8 cellular contexts compared by ENCODE assay signal in genomic region chr17:74203439-74204240, GRCh38. TPM values are rescaled to one million over a fixed set of nuclear protein-coding genes. Genes with fewer than 3 reads are reported as not detected.
A peak's percentile ranks its signal among the peaks of the same experiment; 100 is the strongest.
DNase-seq lines count a peak whose midpoint lies in the region; ATAC-seq and TF ChIP-seq lines count a peak whose summit lies in the region.

RPL38 (plus strand) TSS chr17:74203678; CDS start chr17:74203956, 278 bp downstream.

- H3K36me3 Mint-ChIP-seq in activated naive CD8-positive, alpha-beta T cell treated with anti-CD3 and anti-CD28 coated beads, Interleukin-2, amount 50 U/mL, for 24 hours (ENCODE audit: low read depth) = peaks cover 45% of the 10 kb centered on the region

- H3K27me3 Mint-ChIP-seq in activated naive CD8-positive, alpha-beta T cell treated with anti-CD3 and anti-CD28 coated beads, Interleukin-2, amount 50 U/mL, for 24 hours = peaks cover 26% of the 10 kb centered on the region

- H3K9me3 Mint-ChIP-seq in activated naive CD8-positive, alpha-beta T cell treated with anti-CD3 and anti-CD28 coated beads, Interleukin-2, amount 50 U/mL, for 24 hours = no peaks in the 10 kb centered on the region

- H3K27ac Mint-ChIP-seq in activated naive CD8-positive, alpha-beta T cell treated with anti-CD3 and anti-CD28 coated beads, Interleukin-2, amount 50 U/mL, for 24 hours = peak within 1 kb of the TSS; percentile 99

- TF ChIP-seq POLR2A in tibial nerve (IDR thresholded peaks at IDR 0.05) = peak; percentile 62 to 89

- H3K9ac ChIP-seq in parathyroid adenoma = peak within 1 kb of the TSS; percentile 56

- H3K4me3 ChIP-seq in cardiac muscle cell (peak within 1 kb of the TSS; percentile 92), parathyroid adenoma (ENCODE audit: low read depth, low read length) (peak within 1 kb of the TSS; percentile 87), tibial nerve (peak within 1 kb of the TSS; percentile 53 to 95 (median 71))

- peak; percentile 68 to 98 for TF ChIP-seq EP300 in tibial nerve (IDR thresholded peaks at IDR 0.05)

- CTCF ChIA-PET in GM10248 (lab: Yijun Ruan, JAX) = interaction anchor here (0.7 to 1.7 kb wide), 10 partner anchors 8 to 205 kb away, joined by 3 to 13 read pairs (median 4); partner anchors contain the start of gene TTYH2

- H3K4me1 Mint-ChIP-seq in activated naive CD8-positive, alpha-beta T cell treated with anti-CD3 and anti-CD28 coated beads, Interleukin-2, amount 50 U/mL, for 24 hours = peaks cover 48% of the 10 kb centered on the region

- H3K4me1 ChIP-seq in cardiac muscle cell (ENCODE audit: low read depth) (peaks cover 8% of the 10 kb centered on the region), parathyroid adenoma (peaks cover 13% of the 10 kb centered on the region), tibial nerve (peaks cover 0 to 60% (median 20%) of the 10 kb centered on the region in 4 donors)

- H3K27me3 ChIP-seq in cardiac muscle cell (no peaks in the 10 kb centered on the region), parathyroid adenoma (ENCODE audit: control insufficient read depth, insufficient read depth, low read length) (no peaks in the 10 kb centered on the region), tibial nerve (peaks cover 0 to 24% of the 10 kb centered on the region in 2 donors)

- peak within 1 kb of the TSS; percentile 93 for H3K4me3 Mint-ChIP-seq in activated naive CD8-positive, alpha-beta T cell treated with anti-CD3 and anti-CD28 coated beads, Interleukin-2, amount 50 U/mL, for 24 hours

- DNase-seq in GM10248 (ENCODE audit: extremely low spot score) (peak; percentile 94), NCI-H1417 (lab: John Stamatoyannopoulos, UW) (peak; percentile 91 to 98 (median 98)), SW480 (ENCODE audit: low spot score) (peak; percentile 96), cardiac muscle cell (ENCODE audit: low read depth in 1 of 2, low spot score in 1 of 2) (peak; percentile 98), tibial nerve (ENCODE audit: low spot score in 2 of 2) (peak; percentile 95 to 99)
- peak; percentile 98 for DNase-seq in activated naive CD8-positive, alpha-beta T cell treated with anti-CD3 and anti-CD28 coated beads, Interleukin-2, amount 50 U/mL, for 24 hours

- no peaks in the 10 kb centered on the region for H3K9me3 ChIP-seq in cardiac muscle cell (ENCODE audit: low read depth)
- no peaks in the 10 kb centered on the region for H3K9me3 ChIP-seq in parathyroid adenoma (ENCODE audit: control insufficient read depth, low read length)
- H3K9me3 ChIP-seq in tibial nerve = no peaks in the 10 kb centered on the region

- TF ChIP-seq CTCF in GM10248 (IDR thresholded peaks at IDR 0.05; ENCODE audit: control extremely low read depth, extremely low read depth, low read depth, missing control alignments) (peak; percentile 99), cardiac muscle cell (IDR thresholded peaks at IDR 0.05; ENCODE audit: low read depth, low read length) (peak; percentile 95), parathyroid adenoma (IDR thresholded peaks at IDR 0.05) (peak; percentile 92), tibial nerve (IDR thresholded peaks at IDR 0.05) (peak; percentile 92 to 99 (median 96))

- peak; percentile 67 for ATAC-seq in HG02610 (IDR thresholded peaks at IDR 0.05; ENCODE audit: unreplicated experiment)
- peak; percentile 67 for ATAC-seq in activated naive CD8-positive, alpha-beta T cell treated with anti-CD3 and anti-CD28 coated beads, Interleukin-2, amount 50 U/mL, for 24 hours

- peak within 1 kb of the TSS; percentile 47 for H3K4me2 ChIP-seq in parathyroid adenoma (ENCODE audit: low read length)

- H3K27ac ChIP-seq in cardiac muscle cell = peak within 1 kb of the TSS; percentile 92
- peak within 1 kb of the TSS; percentile 59 for H3K27ac ChIP-seq in parathyroid adenoma
- peak within 1 kb of the TSS; percentile 43 to 86 (median 75) for H3K27ac ChIP-seq in tibial nerve

- peak within 1 kb of the TSS; percentile 90 for H2AFZ ChIP-seq in parathyroid adenoma

- 0 to 1% methylated on average over 36 to 52 of the region's 53 CpGs for WGBS in tibial nerve, 2 donors

- POLR2A ChIA-PET in GM10248 (lab: Yijun Ruan, JAX) = interaction anchor here (0.6 to 1.0 kb wide), 3 partner anchors 8 to 40 kb away, joined by 3 to 6 read pairs (median 4); partner anchors contain the start of gene TTYH2

- H3K79me2 ChIP-seq in parathyroid adenoma = peaks cover 12% of the 10 kb centered on the region

- H3K36me3 ChIP-seq in cardiac muscle cell (peaks cover 14% of the 10 kb centered on the region), parathyroid adenoma (ENCODE audit: control insufficient read depth, insufficient read depth, low read length) (no peaks in the 10 kb centered on the region), tibial nerve (peaks cover 0 to 39% (median 0%) of the 10 kb centered on the region in 3 donors)

RNA-seq across cellular contexts. Expression of gene RPL38, which starts in this region (rescaled TPM):
- total RNA-seq in cardiac muscle cell (115 and 297 TPM in 2 replicates), tibial nerve (100 to 1,000 TPM; 284 to 366 (median 363) TPM)
- 818 and 999 TPM in 2 replicates for polyA plus RNA-seq in cardiac muscle cell

Comparison
In these comparisons a context has a peak if more than half of its experiments do, and no peak if none do; other contexts are left out.
1. Peak in every context shown above with its lines: DNase-seq, ATAC-seq, H3K4me3 ChIP-seq and H3K27ac ChIP-seq.